In the genomic region with DNA sequence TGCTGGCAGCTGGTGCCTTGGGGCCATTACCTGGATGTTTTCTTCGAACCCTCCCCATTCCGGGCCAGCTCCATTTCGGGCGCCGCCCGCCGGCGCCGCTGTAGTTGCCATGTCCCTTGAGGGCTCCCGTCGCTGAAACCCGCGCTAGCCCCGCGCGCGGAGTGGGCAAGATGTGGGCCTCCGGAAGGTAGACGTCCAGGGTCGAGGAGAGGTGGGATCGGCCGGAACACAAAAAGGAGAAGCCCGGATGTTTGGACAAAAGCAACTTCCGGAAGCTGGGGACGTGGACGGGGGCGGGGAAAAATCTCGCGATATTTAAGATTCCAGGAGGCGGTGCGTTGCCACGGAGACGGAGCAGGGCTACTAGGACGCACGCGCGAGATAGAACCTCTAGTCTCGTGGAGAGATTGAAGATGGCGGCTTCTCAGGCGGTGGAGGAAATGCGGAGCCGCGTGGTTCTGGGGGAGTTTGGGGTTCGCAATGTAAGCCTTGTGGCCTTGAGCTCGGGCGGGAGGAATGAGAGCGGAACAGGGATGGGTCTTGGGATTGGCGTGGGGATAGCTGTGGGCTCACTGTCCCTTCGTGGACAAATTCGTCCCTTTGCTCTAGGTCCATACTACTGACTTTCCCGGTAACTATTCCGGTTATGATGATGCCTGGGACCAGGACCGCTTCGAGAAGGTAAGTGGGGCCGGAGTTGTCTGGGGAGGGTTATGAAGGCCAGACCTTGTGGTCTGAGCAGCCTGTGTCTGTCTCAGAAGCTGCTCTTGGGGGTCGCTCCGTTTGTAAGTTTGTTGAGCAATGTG, we compare ENCODE assay signal across 7 cellular contexts. TPM values are rescaled to one million over a fixed set of nuclear protein-coding genes. Genes with fewer than 3 reads are reported as not detected.
A peak's percentile ranks its signal among the peaks of the same experiment; 100 is the strongest.
DNase-seq lines count a peak whose midpoint lies in the region; ATAC-seq, FAIRE-seq and TF ChIP-seq lines count a peak whose summit lies in the region.

A gene with protein sequence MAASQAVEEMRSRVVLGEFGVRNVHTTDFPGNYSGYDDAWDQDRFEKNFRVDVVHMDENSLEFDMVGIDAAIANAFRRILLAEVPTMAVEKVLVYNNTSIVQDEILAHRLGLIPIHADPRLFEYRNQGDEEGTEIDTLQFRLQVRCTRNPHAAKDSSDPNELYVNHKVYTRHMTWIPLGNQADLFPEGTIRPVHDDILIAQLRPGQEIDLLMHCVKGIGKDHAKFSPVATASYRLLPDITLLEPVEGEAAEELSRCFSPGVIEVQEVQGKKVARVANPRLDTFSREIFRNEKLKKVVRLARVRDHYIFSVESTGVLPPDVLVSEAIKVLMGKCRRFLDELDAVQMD (plus strand): TSS at position 393 of the 806 bp plus-strand sequence. CDS start 21 bp downstream, at position 414.
YIPF3 (minus strand) TSS at position 230 of the 806 bp plus-strand sequence; CDS start at position 111, 119 bp downstream.

- peak; percentile 76 for ATAC-seq in HG02973 (IDR thresholded peaks at IDR 0.05; ENCODE audit: unreplicated experiment)

- peak; percentile 96 for DNase-seq in GM18507 (ENCODE audit: extremely low spot score, insufficient read length, low read depth)
- peak; percentile 99 for DNase-seq in NCI-H2029 (lab: John Stamatoyannopoulos, UW)
- peak; percentile 92 for DNase-seq in T-helper 22 cell (ENCODE audit: low read depth)
- DNase-seq in astrocyte of the cerebellum (ENCODE audit: low read depth), result peak; percentile 95
- DNase-seq in hepatocyte (ENCODE audit: low spot score), result peak; percentile 100
- peak; percentile 97 for DNase-seq in retina

- H3K4me2 ChIP-seq in hepatocyte, result peak within 1 kb of the TSS; percentile 95

- H2AFZ ChIP-seq in hepatocyte, result peak within 1 kb of the TSS; percentile 54

- in situ Hi-C loops in astrocyte of the cerebellum (cut with HindIII; ENCODE audit: low sequenced_read_pairs), result no loop called here

- H3K4me1 ChIP-seq in hepatocyte (ENCODE audit: insufficient read depth), result peaks cover 19% of the 10 kb centered on the region

- no peaks in the 10 kb centered on the region for H3K27me3 ChIP-seq in hepatocyte

- no peaks in the 10 kb centered on the region for H3K36me3 ChIP-seq in hepatocyte (replicated peaks; ENCODE audit: insufficient read depth, low read depth)

- no peaks in the 10 kb centered on the region for H3K9me3 ChIP-seq in hepatocyte (ENCODE audit: low read depth)

- WGBS in hepatocyte (ENCODE audit: low lambda C conversion rate, missing lambda C conversion rate), result 1% methylated on average over 57 of the region's 57 CpGs

- H3K27ac ChIP-seq in hepatocyte, result peak within 1 kb of the TSS; percentile 87

- H4K20me1 ChIP-seq in hepatocyte (ENCODE audit: insufficient read depth, poor library complexity, severe bottlenecking), result peaks cover 10% of the 10 kb centered on the region

- TF ChIP-seq CTCF in astrocyte of the cerebellum (IDR thresholded peaks at IDR 0.05; ENCODE audit: low read depth, low read length, missing control alignments) (no peak), hepatocyte (IDR thresholded peaks at IDR 0.05; ENCODE audit: poor library complexity) (no peak)

- peak; percentile 96 for FAIRE-seq in GM18507 (lab: Jason Lieb, UNC)

- peaks cover 49% of the 10 kb centered on the region for H3K79me2 ChIP-seq in hepatocyte

- no peaks in the 10 kb centered on the region for H3K9me2 ChIP-seq in hepatocyte (replicated peaks; ENCODE audit: insufficient read depth)

- H3K4me3 ChIP-seq in astrocyte of the cerebellum (ENCODE audit: low read depth, low read length) (peak within 1 kb of the TSS; percentile 100), hepatocyte (peak within 1 kb of the TSS; percentile 73)

RNA-seq across cellular contexts. Expression of the first gene that starts in this region (rescaled TPM):
- total RNA-seq in hepatocyte, result 26.1 and 37.7 TPM in 2 replicates
- 33.7 and 36.2 TPM in 2 replicates for polyA plus RNA-seq in hepatocyte

RNA-seq across cellular contexts. Expression of gene YIPF3, which starts in this region (rescaled TPM):
- total RNA-seq in hepatocyte, result 179 and 198 TPM in 2 replicates
- polyA plus RNA-seq in hepatocyte, result 163 and 166 TPM in 2 replicates

Comparison
In these comparisons a context has a peak if more than half of its experiments do, and no peak if none do; other contexts are left out.
1. Peak in every context shown above with its lines: DNase-seq, ATAC-seq, H3K4me3 ChIP-seq and H3K27ac ChIP-seq.